21 cellular contexts compared by ENCODE assay signal in the genomic region with DNA sequence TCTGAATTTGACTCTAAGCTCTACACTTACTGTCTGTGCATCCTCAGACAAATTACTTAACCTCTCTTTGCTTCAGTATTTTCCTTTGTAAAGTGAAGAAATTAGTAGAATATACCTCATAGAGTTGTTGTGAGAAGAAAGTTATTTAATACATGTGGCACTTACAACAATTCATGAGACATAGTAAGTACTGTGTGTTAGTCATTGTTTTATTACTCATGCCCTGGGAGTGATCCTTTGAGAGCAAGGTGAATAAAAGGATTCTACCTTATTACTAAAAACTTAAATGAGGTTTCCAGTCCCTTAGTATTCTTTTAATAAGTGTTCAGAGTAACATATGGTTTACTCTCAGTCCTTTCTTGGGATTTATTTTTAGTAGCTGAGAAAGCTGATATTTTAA.
"Had no signal": no experiment of that assay in that cellular context is flagged by ENCODE, and none has a peak within 500 bp of the region (broad histone marks: within the 10 kb centered on the region; RNA-seq: fewer than 3 reads in every experiment).

No MANE protein-coding gene starts in this region.

- DNase-seq: effector memory CD4-positive, alpha-beta T cell; foreskin melanocyte; head of caudate nucleus; kidney; left colon; left ventricle myocardium superior; mesendoderm; naive B cell; retina; right lobe of liver; stimulated activated CD4-positive, alpha-beta T cell treated with anti-CD3 and anti-CD28 coated beads, Interleukin-4, amount 100 ng/mL, for 1 hour; stimulated activated CD8-positive, alpha-beta memory T cell treated with anti-CD3 and anti-CD28 coated beads, Interleukin-4, amount 100 ng/mL, for 48 hours; stimulated activated naive CD8-positive, alpha-beta T cell treated with anti-CD3 and anti-CD28 coated beads, Interleukin-15, Interleukin-2, amounts not matched to agents 100 U/mL and 50 U/mL, for 24 hours; tibial artery; upper lobe of right lung had no signal

- H3K9me3 ChIP-seq: prostate gland, right lobe of liver, tibial artery, upper lobe of right lung, vagina had no signal

- H2AFZ ChIP-seq: hepatocyte, parathyroid adenoma had no signal

- H3K4me1 ChIP-seq: parathyroid adenoma, prostate gland, right lobe of liver, tibial artery, upper lobe of right lung, vagina had no signal

- H3K9ac ChIP-seq: parathyroid adenoma had no signal

- H3K79me2 ChIP-seq: hepatocyte, parathyroid adenoma had no signal

- H3K4me3 ChIP-seq: hepatocyte, lung, prostate gland, right lobe of liver, tibial artery, upper lobe of right lung, vagina had no signal

- H3K36me3 ChIP-seq: prostate gland, right lobe of liver, tibial artery, upper lobe of right lung, vagina had no signal

- H3K4me2 ChIP-seq: hepatocyte had no signal

- H3K27me3 ChIP-seq: hepatocyte, right lobe of liver, tibial artery, upper lobe of right lung, vagina had no signal

- ATAC-seq: left colon; left ventricle myocardium superior; right lobe of liver; stimulated activated effector memory CD8-positive, alpha-beta T cell treated with anti-CD3 and anti-CD28 coated beads, Interleukin-12 subunit alpha, Interleukin-12 subunit beta, amount 100 ng/mL, for 72 hours; stimulated activated naive CD8-positive, alpha-beta T cell treated with anti-CD3 and anti-CD28 coated beads, Interleukin-15, Interleukin-2, amounts not matched to agents 100 U/mL and 50 U/mL, for 24 hours; upper lobe of right lung had no signal

- H3K27ac ChIP-seq: hepatocyte, parathyroid adenoma, prostate gland, right lobe of liver, tibial artery, upper lobe of right lung, vagina had no signal
